ENCODE assay signal across 2 cellular contexts in the genomic region with DNA sequence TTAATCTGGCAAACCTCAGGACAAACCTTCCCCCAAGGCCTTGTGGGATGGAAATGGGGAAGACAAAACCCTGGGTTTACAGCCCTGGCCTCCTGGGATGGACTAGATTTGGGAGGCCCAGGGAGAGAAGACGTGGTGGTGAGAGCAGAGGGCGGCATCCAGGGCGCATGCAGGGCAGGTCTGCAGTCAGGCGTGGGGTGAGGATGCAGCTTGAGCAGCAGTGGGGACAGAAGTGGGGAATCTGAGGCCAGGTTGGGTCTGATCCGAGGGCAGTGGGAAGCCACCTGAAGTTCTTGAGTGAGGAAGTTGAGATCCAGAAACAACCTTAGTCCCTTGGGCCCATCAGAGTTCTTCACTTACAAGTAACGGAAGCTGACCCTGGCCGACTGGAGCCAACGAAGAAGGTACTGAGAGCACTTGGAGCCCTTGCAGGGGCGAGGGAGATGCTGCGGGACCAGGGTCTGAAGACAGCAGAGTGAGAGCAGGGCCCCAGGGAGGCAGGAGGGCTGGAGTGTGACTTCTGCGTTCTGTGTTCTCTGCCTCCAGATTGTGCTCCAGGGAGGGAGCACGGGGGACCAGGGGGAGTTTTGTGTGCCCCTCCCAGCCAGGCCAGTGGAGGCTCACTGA.
TF ChIP-seq lines count a peak whose summit lies in the region.

No MANE protein-coding gene starts in this region.

TF ChIP-seq in IMR-90, 13 proteins besides CTCF, POLR2A, EP300 and RAD21:
- no peak for TF ChIP-seq RCOR1 (IDR thresholded peaks at IDR 0.05; ENCODE audit: insufficient replicate concordance, low read length)
- TF ChIP-seq NFE2L2 (IDR thresholded peaks at IDR 0.05; ENCODE audit: low read depth, low read length), result no peak
- no peak for TF ChIP-seq RFX5 (IDR thresholded peaks at IDR 0.05; ENCODE audit: low read depth, low read length)
- no peak for TF ChIP-seq SMC3 (IDR thresholded peaks at IDR 0.05; ENCODE audit: low read depth, low read length)
- TF ChIP-seq CHD1 (IDR thresholded peaks at IDR 0.05; ENCODE audit: low read depth, low read length), result no peak
- no peak for TF ChIP-seq FOS (IDR thresholded peaks at IDR 0.05; ENCODE audit: low read depth, low read length)
- no peak for TF ChIP-seq CEBPB (IDR thresholded peaks at IDR 0.05; ENCODE audit: low read depth, low read length)
- TF ChIP-seq MAFK (IDR thresholded peaks at IDR 0.05; ENCODE audit: low read depth, low read length), result no peak

TF ChIP-seq in K562, 482 proteins besides CTCF, POLR2A, EP300 and RAD21:
- TF ChIP-seq BMI1 (IDR thresholded peaks at IDR 0.05; ENCODE audit: low read length), result no peak
- peak; percentile 87 for TF ChIP-seq ZNF263 (CRISPR knock-in tag; IDR thresholded peaks at IDR 0.05; ENCODE audit: borderline replicate concordance)
- TF ChIP-seq BDP1 (IDR thresholded peaks at IDR 0.05; ENCODE audit: insufficient read depth, insufficient read length), result no peak
- no peak for TF ChIP-seq ZNF696 (CRISPR knock-in tag; conservative IDR thresholded peaks at IDR 0.05)
